ENCODE assay signal across 9 cellular contexts in genomic region chr21:14533555-14534400, GRCh38. TPM values are rescaled to one million over a fixed set of nuclear protein-coding genes. Genes with fewer than 3 reads are reported as not detected.
A peak's percentile ranks its signal among the peaks of the same experiment; 100 is the strongest.
DNase-seq lines count a peak whose midpoint lies in the region; ATAC-seq and TF ChIP-seq lines count a peak whose summit lies in the region.
"Had no signal": no experiment of that assay in that cellular context is flagged by ENCODE, and none has a peak within 500 bp of the region (broad histone marks: within the 10 kb centered on the region; RNA-seq: fewer than 3 reads in every experiment).

No MANE protein-coding gene starts in this region.

- no peaks in the 10 kb centered on the region for H3K36me3 ChIP-seq in HCT116 (ENCODE audit: control insufficient read depth in 1 of 2, insufficient read depth in 2 of 2, low read length in 2 of 2)
- no peaks in the 10 kb centered on the region for H3K36me3 ChIP-seq in HAP-1 (replicated peaks)

- H4K20me1 ChIP-seq in HCT116 (ENCODE audit: insufficient read depth) = no peaks in the 10 kb centered on the region

- H3K4me3 ChIP-seq in HCT116 (replicated peaks in 1 of 2; ENCODE audit: low read depth in 1 of 2, low read length in 2 of 2) (peak overlapping the region in 1 of 2 experiments; percentile 7; a peak in 1 of 4 replicates), HAP-1 (no peak overlapping the region)

- CTCF ChIA-PET in HCT116 (lab: Charles Lee) = no interaction called here

- peak overlapping the region; percentile 35; the same call in 1 of the 2 replicates for H3K27ac ChIP-seq in HCT116 (ENCODE audit: low read depth, low read length)
- H3K27ac ChIP-seq: VCaP had no signal

- TF ChIP-seq CTCF in HCT116 (IDR thresholded peaks at IDR 0.05 in 2 of 3, conservative IDR thresholded peaks at IDR 0.05 in 1 of 3; ENCODE audit: borderline replicate concordance in 1 of 3, insufficient read depth in 1 of 3, low read depth in 2 of 3, low read length in 2 of 3) = no peak

- no peak for TF ChIP-seq RAD21 in HCT116 (IDR thresholded peaks at IDR 0.05; ENCODE audit: low read depth)

- in situ Hi-C loops in HAP-1 (cut with MboI; ENCODE audit: low sequenced_read_pairs) = no loop called here

- intact Hi-C loops in HCT116 (cut with micrococcal nuclease) = no loop called here

- peak overlapping the region; percentile 43 for H2AFZ ChIP-seq in HCT116 (ENCODE audit: low read depth, low read length, poor library complexity, severe bottlenecking)

- no peaks in the 10 kb centered on the region for H3K27me3 ChIP-seq in HCT116 (ENCODE audit: insufficient read depth, low read length)
- no peaks in the 10 kb centered on the region for H3K27me3 ChIP-seq in HAP-1 (ENCODE audit: low read depth)

- DNase-seq in HCT116 (ENCODE audit: low read depth, low spot score) (peak; percentile 67), NCI-H460 (ENCODE audit: extremely low read depth, low read depth) (peak; percentile 76), erythroblast (lab: John Stamatoyannopoulos, UW) (peak; percentile 64 to 71), epidermal melanocyte (ENCODE audit: insufficient read length, low spot score) (no peak), germinal center (ENCODE audit: low spot score) (no peak), SHP77 (lab: John Stamatoyannopoulos, UW) (no peak), HAP-1 (ENCODE audit: low spot score in 2 of 2) (no peak)

- POLR2A ChIA-PET in HCT116 (lab: Charles Lee) = no interaction called here

- H3K4me2 ChIP-seq in HCT116 (ENCODE audit: low read length) = peak overlapping the region; percentile 49

- H3K9me2 ChIP-seq in HCT116 (ENCODE audit: insufficient read depth) = no peaks in the 10 kb centered on the region

- ATAC-seq in GM18519 (IDR thresholded peaks at IDR 0.05; ENCODE audit: low FRiP score, unreplicated experiment) (peak; percentile 83), HCT116 (peak; percentile 74)

- no peaks in the 10 kb centered on the region for H3K79me2 ChIP-seq in HCT116 (ENCODE audit: insufficient read depth, low read length)

- no peak overlapping the region for H3K9ac ChIP-seq in HCT116 (ENCODE audit: low read length)

- BruUV-seq in HCT116 (replicated peaks; lab: Mats Ljungman, UMichigan) = no TSS peak

- peaks cover 6 to 16% of the 10 kb centered on the region in 2 experiments for H3K4me1 ChIP-seq in HCT116 (ENCODE audit: control insufficient read depth in 1 of 2, insufficient read depth in 2 of 2, low read length in 2 of 2)
- H3K4me1 ChIP-seq in HAP-1 = no peaks in the 10 kb centered on the region

- H3K9me3 ChIP-seq in HCT116 (ENCODE audit: control insufficient read depth in 1 of 2, insufficient read depth in 1 of 2, low read depth in 1 of 2, low read length in 2 of 2) (peaks cover 0 to 4% of the 10 kb centered on the region in 2 experiments; a peak in 2 of 4 replicates), HAP-1 (no peaks in the 10 kb centered on the region; the same call in 1 of the 2 replicates)

- TF ChIP-seq POLR2A in HCT116 (IDR thresholded peaks at IDR 0.05; ENCODE audit: borderline replicate concordance, extremely low read depth, insufficient read depth, insufficient read length) (no peak), erythroblast (IDR thresholded peaks at IDR 0.05; ENCODE audit: low read length) (no peak)

- RAD21 ChIA-PET in HCT116 (lab: Charles Lee; ENCODE audit: low non-redundant PET in 1 of 2, low total read pairs in 2 of 2, uncharacterized antibody in 2 of 2, unreplicated experiment in 2 of 2) = no interaction called here

TF ChIP-seq in HCT116, 20 proteins besides CTCF, POLR2A, EP300 and RAD21:
- TF ChIP-seq YY1 (IDR thresholded peaks at IDR 0.05; ENCODE audit: extremely low read depth, insufficient replicate concordance, low read depth, low read length) (no peak), EGR1 (IDR thresholded peaks at IDR 0.05; ENCODE audit: low read depth) (no peak), SP1 (IDR thresholded peaks at IDR 0.05; ENCODE audit: low read depth) (peak; percentile 41; the same call in 1 of the 2 replicates), POLR2AphosphoS5 (IDR thresholded peaks at IDR 0.05; ENCODE audit: low read depth, low read length) (no peak), ATF3 (IDR thresholded peaks at IDR 0.05) (no peak), FOSL1 (IDR thresholded peaks at IDR 0.05; ENCODE audit: low read depth) (peak; percentile 84), EZH2phosphoT487 (IDR thresholded peaks at IDR 0.05; ENCODE audit: borderline replicate concordance) (no peak), MAX (IDR thresholded peaks at IDR 0.05) (no peak), ZFX (IDR thresholded peaks at IDR 0.05) (no peak), ZBTB33 (IDR thresholded peaks at IDR 0.05; ENCODE audit: extremely low read depth, insufficient replicate concordance, low read length) (no peak), CBX3 (IDR thresholded peaks at IDR 0.05; ENCODE audit: low read depth) (no peak), TCF7L2 (IDR thresholded peaks at IDR 0.05; ENCODE audit: borderline replicate concordance, extremely low read depth, insufficient read depth, insufficient read length) (no peak), CEBPB (IDR thresholded peaks at IDR 0.05; ENCODE audit: low read depth) (peak; percentile 68), EZH2 (IDR thresholded peaks at IDR 0.05) (no peak), SIN3A (IDR thresholded peaks at IDR 0.05; ENCODE audit: low read depth) (no peak), SRF (IDR thresholded peaks at IDR 0.05; ENCODE audit: low read depth) (no peak), JUND (IDR thresholded peaks at IDR 0.05) (peak; percentile 75), ZNF274 (IDR thresholded peaks at IDR 0.05; ENCODE audit: low read depth, low read length) (no peak)
TF ChIP-seq in HCT116: peak in this region for 4.

RNA-seq across cellular contexts. Expression of gene SAMSN1, which starts 12.3 kb away (rescaled TPM):
- 0.57 TPM for total RNA-seq in HCT116 (2021; ENCODE audit: unreplicated experiment)
- polyA plus RNA-seq in HCT116 (2012) = not detected in 2 replicates
- not detected in 2 replicates for total RNA-seq in NCI-H460 (2014; rRNA removed; shearing (Covaris generic))
- not detected in 2 replicates for polyA plus RNA-seq in NCI-H460 (2014; cell fraction: nucleus; rRNA removed)

Comparison
In these comparisons a context has a peak if more than half of its experiments do, and no peak if none do; other contexts are left out.
1. DNase-seq: peak in HCT116 (single experiment), NCI-H460 (single experiment) and erythroblast (2 of 2); none in epidermal melanocyte (single experiment), germinal center (single experiment), SHP77 (0 of 2) and HAP-1 (0 of 2).